Comparison of ENCODE assay signal across 8 cellular contexts in the genomic region with DNA sequence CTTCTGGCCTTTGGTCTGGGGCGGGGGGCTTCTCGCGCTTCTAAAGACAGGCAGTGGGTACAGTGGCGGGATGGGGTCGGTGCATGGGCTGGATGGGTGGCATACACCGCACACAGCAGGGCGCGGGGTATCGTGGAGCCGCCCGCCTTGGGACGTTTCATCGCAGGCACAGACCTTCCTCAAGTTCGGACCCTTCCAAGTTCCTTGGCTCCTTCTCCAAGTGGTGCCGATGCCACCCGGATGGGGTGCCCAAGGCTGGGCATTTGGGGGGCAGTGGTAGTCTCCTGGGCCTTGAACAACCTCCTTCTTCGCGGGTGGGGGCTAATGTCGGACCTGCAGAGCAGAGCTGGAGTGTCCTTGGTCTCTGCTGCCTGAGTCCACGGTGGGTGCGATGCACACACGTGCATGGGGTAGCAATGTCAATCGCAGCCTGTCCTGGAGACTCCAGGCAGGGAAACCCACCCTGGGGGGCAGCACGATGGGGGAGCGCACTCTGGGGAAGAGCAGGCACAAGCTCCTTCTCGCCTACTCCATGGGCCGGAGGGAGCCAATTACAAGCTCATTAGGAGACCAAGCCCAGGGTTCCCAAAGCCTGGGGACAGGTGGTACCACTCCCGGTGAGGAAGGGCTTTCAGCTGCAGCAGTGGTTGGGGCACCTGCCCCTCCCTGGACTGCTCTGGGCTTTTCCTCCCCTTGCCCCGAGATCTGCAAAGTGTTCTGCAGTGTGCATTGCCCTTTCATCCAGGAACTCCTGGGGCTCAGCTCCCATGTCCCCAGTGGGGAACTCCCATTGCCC. TPM values are rescaled to one million over a fixed set of nuclear protein-coding genes. Genes with fewer than 3 reads are reported as not detected.
A peak's percentile ranks its signal among the peaks of the same experiment; 100 is the strongest.
DNase-seq lines count a peak whose midpoint lies in the region; ATAC-seq and TF ChIP-seq lines count a peak whose summit lies in the region.

No MANE protein-coding gene starts in this region.

- H3K4me3 ChIP-seq in WI38 (ENCODE audit: low read depth, low read length) (peak overlapping the region; percentile 36), hepatocyte (no peak overlapping the region)

- DNase-seq in DMS153 (lab: John Stamatoyannopoulos, UW) (peak; percentile 8), DMS153 treated with DMSO at 0.1 percent for 48 hours (lab: John Stamatoyannopoulos, UW; ENCODE audit: unreplicated experiment) (no peak), hepatocyte (ENCODE audit: low spot score) (no peak)
- no peak for DNase-seq in activated CD8-positive, alpha-beta memory T cell treated with anti-CD3 and anti-CD28 coated beads, Interleukin-2, amount 10 ng/mL, durations not matched to agents 7 days and 5 days

- no peaks in the 10 kb centered on the region for H3K9me3 ChIP-seq in hepatocyte (ENCODE audit: low read depth)

- H3K27ac Mint-ChIP-seq in stimulated activated memory B cell treated with anti-CD40 and anti-IgM and Interleukin-4, amounts not matched to agents 10 μg/mL and 1 μg/mL and 100 μg/mL, for 72 hours = no peak overlapping the region
- H3K27ac Mint-ChIP-seq in activated CD8-positive, alpha-beta memory T cell treated with anti-CD3 and anti-CD28 coated beads, Interleukin-2, amount 10 ng/mL, durations not matched to agents 7 days and 5 days = no peak overlapping the region

- TF ChIP-seq CTCF in WI38 (IDR thresholded peaks at IDR 0.05; ENCODE audit: low read depth, low read length) (no peak), hepatocyte (IDR thresholded peaks at IDR 0.05; ENCODE audit: poor library complexity) (no peak)

- peak; percentile 17 for ATAC-seq in stimulated activated memory B cell treated with anti-CD40 and anti-IgM and Interleukin-4, amounts not matched to agents 10 μg/mL and 1 μg/mL and 100 μg/mL, for 72 hours
- no peak for ATAC-seq in activated CD8-positive, alpha-beta memory T cell treated with anti-CD3 and anti-CD28 coated beads, Interleukin-2, amount 10 ng/mL, durations not matched to agents 7 days and 5 days
- ATAC-seq in HG02973 (IDR thresholded peaks at IDR 0.05; ENCODE audit: unreplicated experiment) (no peak), HG02970 (IDR thresholded peaks at IDR 0.05; ENCODE audit: low FRiP score, unreplicated experiment) (no peak)

- H3K9me3 Mint-ChIP-seq in stimulated activated memory B cell treated with anti-CD40 and anti-IgM and Interleukin-4, amounts not matched to agents 10 μg/mL and 1 μg/mL and 100 μg/mL, for 72 hours = no peaks in the 10 kb centered on the region
- H3K9me3 Mint-ChIP-seq in activated CD8-positive, alpha-beta memory T cell treated with anti-CD3 and anti-CD28 coated beads, Interleukin-2, amount 10 ng/mL, durations not matched to agents 7 days and 5 days (ENCODE audit: low read depth) = no peaks in the 10 kb centered on the region

- no peaks in the 10 kb centered on the region for H3K27me3 Mint-ChIP-seq in stimulated activated memory B cell treated with anti-CD40 and anti-IgM and Interleukin-4, amounts not matched to agents 10 μg/mL and 1 μg/mL and 100 μg/mL, for 72 hours
- peaks cover 30% of the 10 kb centered on the region for H3K27me3 Mint-ChIP-seq in activated CD8-positive, alpha-beta memory T cell treated with anti-CD3 and anti-CD28 coated beads, Interleukin-2, amount 10 ng/mL, durations not matched to agents 7 days and 5 days

- peaks cover 5% of the 10 kb centered on the region for H3K4me1 Mint-ChIP-seq in stimulated activated memory B cell treated with anti-CD40 and anti-IgM and Interleukin-4, amounts not matched to agents 10 μg/mL and 1 μg/mL and 100 μg/mL, for 72 hours
- peaks cover 4% of the 10 kb centered on the region for H3K4me1 Mint-ChIP-seq in activated CD8-positive, alpha-beta memory T cell treated with anti-CD3 and anti-CD28 coated beads, Interleukin-2, amount 10 ng/mL, durations not matched to agents 7 days and 5 days

- H3K36me3 Mint-ChIP-seq in stimulated activated memory B cell treated with anti-CD40 and anti-IgM and Interleukin-4, amounts not matched to agents 10 μg/mL and 1 μg/mL and 100 μg/mL, for 72 hours = peaks cover 11% of the 10 kb centered on the region
- no peaks in the 10 kb centered on the region for H3K36me3 Mint-ChIP-seq in activated CD8-positive, alpha-beta memory T cell treated with anti-CD3 and anti-CD28 coated beads, Interleukin-2, amount 10 ng/mL, durations not matched to agents 7 days and 5 days

- peaks cover 76% of the 10 kb centered on the region for H3K4me1 ChIP-seq in hepatocyte (ENCODE audit: insufficient read depth)

- peaks cover 38% of the 10 kb centered on the region for H3K79me2 ChIP-seq in hepatocyte

- H3K27me3 ChIP-seq in hepatocyte = no peaks in the 10 kb centered on the region

- WGBS in hepatocyte (ENCODE audit: low lambda C conversion rate, missing lambda C conversion rate) = 55% methylated on average over 24 of the region's 29 CpGs

- peak overlapping the region; percentile 79 for H3K4me2 ChIP-seq in hepatocyte

- H3K4me3 Mint-ChIP-seq in stimulated activated memory B cell treated with anti-CD40 and anti-IgM and Interleukin-4, amounts not matched to agents 10 μg/mL and 1 μg/mL and 100 μg/mL, for 72 hours = peak overlapping the region; percentile 44
- H3K4me3 Mint-ChIP-seq in activated CD8-positive, alpha-beta memory T cell treated with anti-CD3 and anti-CD28 coated beads, Interleukin-2, amount 10 ng/mL, durations not matched to agents 7 days and 5 days = no peak overlapping the region

- H3K36me3 ChIP-seq in hepatocyte (replicated peaks; ENCODE audit: insufficient read depth, low read depth) = no peaks in the 10 kb centered on the region

- CTCF ChIA-PET in activated CD8-positive, alpha-beta memory T cell treated with anti-CD3 and anti-CD28 coated beads, Interleukin-2, amount 10 ng/mL, durations not matched to agents 7 days and 5 days (lab: Charles Lee) = interaction anchor here (1.2 to 1.4 kb wide), 2 partner anchors 8 to 51 kb away, joined by 3 to 6 read pairs; no protein-coding TSS in a partner anchor

- peaks cover 31% of the 10 kb centered on the region for H4K20me1 ChIP-seq in hepatocyte (ENCODE audit: insufficient read depth, poor library complexity, severe bottlenecking)

- no peaks in the 10 kb centered on the region for H3K9me2 ChIP-seq in hepatocyte (replicated peaks; ENCODE audit: insufficient read depth)

- peak overlapping the region; percentile 93 for H3K27ac ChIP-seq in hepatocyte

- H2AFZ ChIP-seq in hepatocyte = no peak overlapping the region

RNA-seq across cellular contexts. Expression of gene MTSS2, which starts 0.7 kb away (rescaled TPM):
- total RNA-seq in hepatocyte = 16.1 and 19.6 TPM in 2 replicates
- polyA plus RNA-seq in hepatocyte = 10.4 and 16.5 TPM in 2 replicates
- total RNA-seq in activated CD8-positive, alpha-beta memory T cell treated with anti-CD3 and anti-CD28 coated beads, Interleukin-2, amount 10 ng/mL, durations not matched to agents 7 days and 5 days = 1 to 10 TPM; 1.4 to 1.7 TPM

RNA-seq across cellular contexts. Expression of gene IL34, which starts 40.2 kb away (rescaled TPM):
- total RNA-seq in hepatocyte = 2.2 TPM in 2 replicates
- polyA plus RNA-seq in hepatocyte = 0.48 and 2.6 TPM in 2 replicates
- not detected for total RNA-seq in activated CD8-positive, alpha-beta memory T cell treated with anti-CD3 and anti-CD28 coated beads, Interleukin-2, amount 10 ng/mL, durations not matched to agents 7 days and 5 days
